16 cellular contexts compared by ENCODE assay signal in the genomic region with DNA sequence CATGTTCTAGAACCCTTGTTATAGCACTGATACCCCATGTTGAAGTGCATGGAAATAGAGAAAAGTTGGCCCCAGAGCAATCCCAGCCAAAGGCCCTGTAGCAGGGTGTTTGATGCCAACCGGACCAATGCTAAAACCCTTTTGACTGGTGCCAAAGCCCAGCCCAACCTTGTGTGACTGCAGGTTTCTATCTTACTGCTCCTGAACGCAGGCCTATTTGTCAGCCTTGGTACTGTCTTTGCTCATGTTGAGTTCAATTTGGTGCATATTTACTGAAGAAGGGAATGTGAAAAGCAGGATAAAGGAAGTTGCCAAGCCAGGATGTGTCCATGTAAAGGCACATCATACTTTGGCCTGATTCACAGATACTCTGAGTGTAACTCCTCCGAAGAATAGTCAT. TPM values are rescaled to one million over a fixed set of nuclear protein-coding genes. Genes with fewer than 3 reads are reported as not detected.
DNase-seq lines count a peak whose midpoint lies in the region; ATAC-seq and TF ChIP-seq lines count a peak whose summit lies in the region.
"Had no signal": no experiment of that assay in that cellular context is flagged by ENCODE, and none has a peak within 500 bp of the region (broad histone marks: within the 10 kb centered on the region; RNA-seq: fewer than 3 reads in every experiment).

No MANE protein-coding gene starts in this region.

- TF ChIP-seq POLR2A in esophagus muscularis mucosa (IDR thresholded peaks at IDR 0.05; ENCODE audit: low read depth) (no peak), transverse colon (IDR thresholded peaks at IDR 0.05) (no peak), tibial nerve (IDR thresholded peaks at IDR 0.05) (no peak)

- H3K9me3 ChIP-seq in esophagus muscularis mucosa = no peaks in the 10 kb centered on the region
- H3K9me3 ChIP-seq in right atrium auricular region = no peaks in the 10 kb centered on the region
- no peaks in the 10 kb centered on the region for H3K9me3 ChIP-seq in transverse colon
- H3K9me3 ChIP-seq in tibial nerve = peaks cover 0 to 4% (median 0%) of the 10 kb centered on the region in 4 donors

- 22% methylated on average over 3 of the region's 3 CpGs for WGBS in esophagus muscularis mucosa
- 51 to 56% methylated on average over 3 of the region's 3 CpGs for WGBS in transverse colon (ENCODE audit: low coverage in 1 of 2), 2 donors
- 41 to 60% methylated on average over 3 of the region's 3 CpGs for WGBS in tibial nerve, 2 donors

- TF ChIP-seq CTCF in esophagus muscularis mucosa (IDR thresholded peaks at IDR 0.05) (no peak), right atrium auricular region (IDR thresholded peaks at IDR 0.05) (no peak), transverse colon (IDR thresholded peaks at IDR 0.05) (no peak), tibial nerve (IDR thresholded peaks at IDR 0.05) (no peak)

- in situ Hi-C loops in transverse colon (cut with MboI; ENCODE audit: low pct_ligation_motif_present in 1 of 4, low pct_unique_long_range_greater_than_20kb in 1 of 4, low sequenced_read_pairs in 3 of 4) = loop anchor here (10.0 to 25.0 kb wide), 3 partner anchors 118 to 382 kb away; no protein-coding TSS in a partner anchor

- H3K27ac ChIP-seq in esophagus muscularis mucosa (replicated peaks in 1 of 4) = peak overlapping the region; percentile 54 to 82 (median 80)
- peak overlapping the region; percentile 36 to 65 for H3K27ac ChIP-seq in right atrium auricular region
- peak overlapping the region in 3 of 4 donors; percentile 68 to 71 (median 70) for H3K27ac ChIP-seq in transverse colon
- H3K27ac ChIP-seq in tibial nerve = no peak overlapping the region

- no peak for TF ChIP-seq EP300 in esophagus muscularis mucosa (IDR thresholded peaks at IDR 0.05)
- TF ChIP-seq EP300 in transverse colon (IDR thresholded peaks at IDR 0.05; ENCODE audit: low read depth) = no peak
- no peak for TF ChIP-seq EP300 in tibial nerve (IDR thresholded peaks at IDR 0.05)

- H3K36me3 ChIP-seq in esophagus muscularis mucosa (no peaks in the 10 kb centered on the region), right atrium auricular region (no peaks in the 10 kb centered on the region), transverse colon (no peaks in the 10 kb centered on the region), tibial nerve (no peaks in the 10 kb centered on the region)

- H3K27me3 ChIP-seq in esophagus muscularis mucosa (no peaks in the 10 kb centered on the region), right atrium auricular region (no peaks in the 10 kb centered on the region), transverse colon (no peaks in the 10 kb centered on the region), tibial nerve (peaks cover 0 to 10% of the 10 kb centered on the region in 2 donors)

- intact Hi-C loops in esophagus muscularis mucosa (cut with DNase I) = no loop called here
- intact Hi-C loops in transverse colon (cut with DNase I; ENCODE audit: low total_unique reads) = no loop called here

- peaks cover 40 to 78% (median 65%) of the 10 kb centered on the region in 4 donors for H3K4me1 ChIP-seq in esophagus muscularis mucosa
- H3K4me1 ChIP-seq in right atrium auricular region = peaks cover 0 to 49% of the 10 kb centered on the region in 2 donors
- peaks cover 11 to 22% (median 17%) of the 10 kb centered on the region in 4 donors for H3K4me1 ChIP-seq in transverse colon
- H3K4me1 ChIP-seq in tibial nerve = peaks cover 0 to 13% (median 0%) of the 10 kb centered on the region in 4 donors

- H3K4me3 ChIP-seq in esophagus muscularis mucosa (no peak overlapping the region), right atrium auricular region (no peak overlapping the region), transverse colon (no peak overlapping the region), tibial nerve (no peak overlapping the region)

- ATAC-seq in GM18870 (IDR thresholded peaks at IDR 0.05; ENCODE audit: unreplicated experiment) (no peak), GM18868 (IDR thresholded peaks at IDR 0.05; ENCODE audit: unreplicated experiment) (no peak)
- ATAC-seq: HCT116 had no signal

- DNase-seq in NCI-H1694 treated with DMSO at 0.1 percent for 48 hours (lab: John Stamatoyannopoulos, UW) (peak; percentile 10), NCI-H1694 (lab: John Stamatoyannopoulos, UW) (no peak), esophagus muscularis mucosa (ENCODE audit: extremely low spot score) (no peak), right atrium auricular region (ENCODE audit: low spot score) (no peak), transverse colon (no peak), tibial nerve (ENCODE audit: low spot score in 2 of 2) (no peak)
- DNase-seq: CD4-positive, alpha-beta memory T cell; DMS79; NCI-H2107; NCI-H526 treated with DMSO at 0.1 percent for 48 hours; NK-92 treated with Interleukin-12 subunit alpha and Interleukin-12 subunit beta, amount 100 ng/mL, for 24 hours; SIG-M5 had no signal

RNA-seq across cellular contexts. Expression of a gene that starts 51.7 kb away (rescaled TPM):
- total RNA-seq in esophagus muscularis mucosa (100 to 1,000 TPM in 1 of 4 donors, 10 to 100 TPM in 3; 31.1 to 122 (median 64.7) TPM), right atrium auricular region (10 to 100 TPM; 38.5 to 45.9 TPM), transverse colon (10 to 100 TPM; 11.3 to 48.8 (median 13.4) TPM), tibial nerve (100 to 1,000 TPM in 1 of 4 donors, 10 to 100 TPM in 3; 69.9 to 112 (median 94.0) TPM)
- total RNA-seq: CD4-positive, alpha-beta memory T cell; OCI-LY7 had no signal

Comparison
In these comparisons a context has a peak if more than half of its experiments do, and no peak if none do; other contexts are left out.
1. H3K27ac ChIP-seq: peak in esophagus muscularis mucosa (4 of 4), right atrium auricular region (2 of 2) and transverse colon (3 of 4); none in tibial nerve (0 of 4).